ENCODE assay signal across 25 cellular contexts in genomic region chr5:54915466-54916027, GRCh38.
DNase-seq lines count a peak whose midpoint lies in the region; ATAC-seq, FAIRE-seq and TF ChIP-seq lines count a peak whose summit lies in the region.
"Had no signal": no experiment of that assay in that cellular context is flagged by ENCODE, and none has a peak within 500 bp of the region (broad histone marks: within the 10 kb centered on the region; RNA-seq: fewer than 3 reads in every experiment).

No MANE protein-coding gene starts in this region.

- no peak overlapping the region for H2AK5ac ChIP-seq in mesenchymal stem cell (ENCODE audit: low read length, severe bottlenecking)

- 64% methylated on average over 2 of the region's 3 CpGs for WGBS in mesenchymal stem cell
- 19 to 25% methylated on average over 3 of the region's 3 CpGs for WGBS in gastroesophageal sphincter (ENCODE audit: low coverage in 1 of 2), 2 donors
- WGBS in right lobe of liver (ENCODE audit: insufficient coverage, low coverage, low lambda C conversion rate, missing lambda C conversion rate) = 37% methylated on average over 3 of the region's 3 CpGs

- no peaks in the 10 kb centered on the region for H3K9me1 ChIP-seq in endothelial cell of umbilical vein (replicated peaks; ENCODE audit: control insufficient read depth, extremely low read depth, insufficient read depth, low read length)

- no TSS peak for BruUV-seq in endothelial cell of umbilical vein (replicated peaks; lab: Mats Ljungman, UMichigan)

- H3K27me3 ChIP-seq in endothelial cell of umbilical vein (ENCODE audit: control insufficient read depth in 2 of 2, insufficient read depth in 2 of 2, low read length in 2 of 2) = no peaks in the 10 kb centered on the region
- H3K27me3 ChIP-seq in mesenchymal stem cell (ENCODE audit: control insufficient read depth in 1 of 2, insufficient read depth in 1 of 2, low read length in 2 of 2) = peaks cover 6 to 17% of the 10 kb centered on the region in 2 experiments
- H3K27me3 ChIP-seq in gastroesophageal sphincter = peaks cover 8% of the 10 kb centered on the region
- H3K27me3 ChIP-seq in right lobe of liver = no peaks in the 10 kb centered on the region
- H3K27me3 ChIP-seq: BE2C; BLaER1 treated with 17β-estradiol and CSF1 and Interleukin-3, amounts not matched to agents 10 nM and 100 nM had no signal

- H3K4me2 ChIP-seq in endothelial cell of umbilical vein (ENCODE audit: insufficient read depth, low read length) (peak overlapping the region; percentile 10), mesenchymal stem cell (ENCODE audit: low read length, poor library complexity, severe bottlenecking) (no peak overlapping the region)
- H3K4me2 ChIP-seq: A549; BLaER1 treated with 17β-estradiol and CSF1 and Interleukin-3, amounts not matched to agents 10 nM and 100 nM; GM23338 had no signal

- H3K79me2 ChIP-seq in endothelial cell of umbilical vein (ENCODE audit: control insufficient read depth, insufficient read depth, low read length) = no peaks in the 10 kb centered on the region

- H3K9ac ChIP-seq in endothelial cell of umbilical vein (replicated peaks; ENCODE audit: extremely low read depth, insufficient read depth, low read length) = no peak overlapping the region
- no peak overlapping the region for H3K9ac ChIP-seq in mesenchymal stem cell (ENCODE audit: low read length)
- H3K9ac ChIP-seq: BLaER1 treated with 17β-estradiol and CSF1 and Interleukin-3, amounts not matched to agents 10 nM and 100 nM had no signal

- H2BK15ac ChIP-seq in mesenchymal stem cell (ENCODE audit: low read depth, poor library complexity, severe bottlenecking) = no peak overlapping the region

- no peak overlapping the region for H3K18ac ChIP-seq in mesenchymal stem cell (ENCODE audit: low read depth in 1 of 2, low read length in 2 of 2)

- dilution Hi-C loops in endothelial cell of umbilical vein (cut with MboI; ENCODE audit: extremely low pct_ligation_motif_present, low sequenced_read_pairs) = no loop called here

- no peak overlapping the region for H3K4ac ChIP-seq in mesenchymal stem cell (ENCODE audit: low read depth in 1 of 2, low read length in 2 of 2)

- POLR2A ChIA-PET in endothelial cell of umbilical vein (lab: Charles Lee) = no interaction called here

- DNase-seq in HCEC 1CT (peak; percentile 15), endothelial cell of umbilical vein (ENCODE audit: low read depth, low spot score) (peak; percentile 54), mesenchymal stem cell (peak; percentile 41), right lobe of liver (no peak)
- DNase-seq: 8988T; ACHN; AML-193; BE2C; CD4-positive, alpha-beta T cell; CD8-positive, alpha-beta memory T cell; DMS 273 treated with DMSO at 0.1 percent for 48 hours; DMS53; DMS79 treated with DMSO at 0.1 percent for 48 hours; H9; HFFc6 had no signal

- H4K20me1 ChIP-seq in endothelial cell of umbilical vein (replicated peaks; ENCODE audit: control insufficient read depth, extremely low read depth, insufficient read depth, low read length) = no peaks in the 10 kb centered on the region
- H4K20me1 ChIP-seq: BLaER1 treated with 17β-estradiol and CSF1 and Interleukin-3, amounts not matched to agents 10 nM and 100 nM had no signal

- CTCF ChIA-PET in endothelial cell of umbilical vein (lab: Charles Lee) = interaction anchor here (1.3 to 2.3 kb wide), 5 partner anchors 9 to 244 kb away, joined by 5 to 17 read pairs (median 9); partner anchors contain the start of gene GPX8

- H2BK120ac ChIP-seq in mesenchymal stem cell (ENCODE audit: low read depth, low read length) = no peak overlapping the region

- TF ChIP-seq CTCF in VCaP (conservative IDR thresholded peaks at IDR 0.05) (no peak), endothelial cell of umbilical vein (IDR thresholded peaks at IDR 0.05; ENCODE audit: extremely low read depth in 1 of 2, insufficient read depth in 1 of 2, low read depth in 1 of 2, low read length in 2 of 2) (no peak), gastroesophageal sphincter (IDR thresholded peaks at IDR 0.05) (no peak), right lobe of liver (IDR thresholded peaks at IDR 0.05) (no peak)

- no peaks in the 10 kb centered on the region for H3K9me3 ChIP-seq in endothelial cell of umbilical vein (replicated peaks; ENCODE audit: control insufficient read depth, insufficient read depth, low read length)
- H3K9me3 ChIP-seq in mesenchymal stem cell (ENCODE audit: control insufficient read depth, low read length) = no peaks in the 10 kb centered on the region
- H3K9me3 ChIP-seq in gastroesophageal sphincter = no peaks in the 10 kb centered on the region
- H3K9me3 ChIP-seq in right lobe of liver = no peaks in the 10 kb centered on the region
- H3K9me3 ChIP-seq: A549, BE2C had no signal

- H3K4me3 ChIP-seq in endothelial cell of umbilical vein (replicated peaks in 1 of 3; ENCODE audit: insufficient read depth in 1 of 3, low read depth in 1 of 3, low read length in 3 of 3) = no peak overlapping the region
- no peak overlapping the region for H3K4me3 ChIP-seq in mesenchymal stem cell (ENCODE audit: insufficient read depth in 1 of 2, low read depth in 1 of 2, low read length in 2 of 2)
- H3K4me3 ChIP-seq in gastroesophageal sphincter = no peak overlapping the region
- H3K4me3 ChIP-seq in right lobe of liver = no peak overlapping the region
- H3K4me3 ChIP-seq: A549; BLaER1 treated with 17β-estradiol and CSF1 and Interleukin-3, amounts not matched to agents 10 nM and 100 nM; GM23338 had no signal

- H4K91ac ChIP-seq in mesenchymal stem cell (ENCODE audit: low read length) = no peak overlapping the region

- H2BK5ac ChIP-seq in mesenchymal stem cell (ENCODE audit: low read depth, low read length, poor library complexity, severe bottlenecking) = no peak overlapping the region

- no peak for FAIRE-seq in endothelial cell of umbilical vein (lab: Jason Lieb, UNC)
- FAIRE-seq: A549, D721Med, G401.6, GM12892 had no signal

- intact Hi-C loops in endothelial cell of umbilical vein (cut with micrococcal nuclease) = no loop called here
- intact Hi-C loops in right lobe of liver (cut with DNase I) = no loop called here

- H3K79me1 ChIP-seq in mesenchymal stem cell (replicated peaks; ENCODE audit: low read length, poor library complexity, severe bottlenecking) = no peaks in the 10 kb centered on the region

- H3K23ac ChIP-seq in mesenchymal stem cell (ENCODE audit: low read length in 2 of 2) = no peak overlapping the region

- no peak for ATAC-seq in gastroesophageal sphincter
- ATAC-seq in right lobe of liver = no peak
- no peak for ATAC-seq in GM18907 (IDR thresholded peaks at IDR 0.05; ENCODE audit: unreplicated experiment)
- no peak for ATAC-seq in HG03280 (IDR thresholded peaks at IDR 0.05; ENCODE audit: unreplicated experiment)
- ATAC-seq: A549, GM23338 had no signal

- no peak overlapping the region for H2BK12ac ChIP-seq in mesenchymal stem cell (ENCODE audit: low read length in 2 of 2)

- peaks cover 18% of the 10 kb centered on the region for H3K4me1 ChIP-seq in endothelial cell of umbilical vein (ENCODE audit: control insufficient read depth, extremely low read depth, insufficient read depth, low read length)
- no peaks in the 10 kb centered on the region for H3K4me1 ChIP-seq in mesenchymal stem cell (ENCODE audit: control insufficient read depth, insufficient read depth, low read depth, low read length)
- H3K4me1 ChIP-seq in gastroesophageal sphincter = no peaks in the 10 kb centered on the region
- H3K4me1 ChIP-seq in right lobe of liver = no peaks in the 10 kb centered on the region
- H3K4me1 ChIP-seq: A549, BE2C had no signal

- no peak overlapping the region for H4K8ac ChIP-seq in mesenchymal stem cell (ENCODE audit: low read length)

- no peaks in the 10 kb centered on the region for H3K36me3 ChIP-seq in endothelial cell of umbilical vein (ENCODE audit: control insufficient read depth in 2 of 2, extremely low read depth in 1 of 2, insufficient read depth in 2 of 2, low read length in 2 of 2)
- H3K36me3 ChIP-seq in mesenchymal stem cell (ENCODE audit: control insufficient read depth in 1 of 2, insufficient read depth in 2 of 2, low read depth in 1 of 2, low read length in 2 of 2) = no peaks in the 10 kb centered on the region
- no peaks in the 10 kb centered on the region for H3K36me3 ChIP-seq in gastroesophageal sphincter
- H3K36me3 ChIP-seq in right lobe of liver = no peaks in the 10 kb centered on the region
- H3K36me3 ChIP-seq: BE2C; BLaER1 treated with 17β-estradiol and CSF1 and Interleukin-3, amounts not matched to agents 10 nM and 100 nM had no signal

- TF ChIP-seq POLR2A in endothelial cell of umbilical vein (IDR thresholded peaks at IDR 0.05; ENCODE audit: low read depth, low read length) = no peak
- no peak for TF ChIP-seq POLR2A in gastroesophageal sphincter (IDR thresholded peaks at IDR 0.05)
- TF ChIP-seq POLR2A in right lobe of liver (IDR thresholded peaks at IDR 0.05) = no peak

- H2AFZ ChIP-seq in endothelial cell of umbilical vein (ENCODE audit: low read depth, low read length) (peak overlapping the region; percentile 6), mesenchymal stem cell (ENCODE audit: low read depth, low read length) (no peak overlapping the region)
- H2AFZ ChIP-seq: GM23338 had no signal

- H3K14ac ChIP-seq in mesenchymal stem cell (ENCODE audit: low read length in 2 of 2) = no peak overlapping the region

- H3K27ac ChIP-seq in VCaP (peak overlapping the region; percentile 72), endothelial cell of umbilical vein (ENCODE audit: insufficient read depth, low read depth, low read length) (no peak overlapping the region), mesenchymal stem cell (ENCODE audit: low read length, poor library complexity, severe bottlenecking) (no peak overlapping the region), gastroesophageal sphincter (no peak overlapping the region), right lobe of liver (no peak overlapping the region)
- H3K27ac ChIP-seq: A549; BLaER1 treated with 17β-estradiol and CSF1 and Interleukin-3, amounts not matched to agents 10 nM and 100 nM had no signal

- no peak for TF ChIP-seq EP300 in gastroesophageal sphincter (IDR thresholded peaks at IDR 0.05)

TF ChIP-seq in endothelial cell of umbilical vein, 7 proteins besides CTCF, POLR2A, EP300 and RAD21:
- TF ChIP-seq MYC (IDR thresholded peaks at IDR 0.05; ENCODE audit: low read depth, low read length) = no peak
- TF ChIP-seq MAX (IDR thresholded peaks at IDR 0.05; ENCODE audit: insufficient read depth, insufficient read length) = no peak
- TF ChIP-seq POLR2AphosphoS5 (IDR thresholded peaks at IDR 0.05; ENCODE audit: insufficient read depth, low read depth, low read length) = no peak
- no peak for TF ChIP-seq FOS (IDR thresholded peaks at IDR 0.05; ENCODE audit: borderline replicate concordance, insufficient read depth, low read length)

Comparison
In these comparisons a context has a peak if more than half of its experiments do, and no peak if none do; other contexts are left out.
1. DNase-seq: peak in HCEC 1CT (single experiment), endothelial cell of umbilical vein (single experiment) and mesenchymal stem cell (single experiment); none in right lobe of liver (0 of 3).